In genomic region chr16:67676516-67676915, GRCh38 we compare ENCODE assay signal across 24 cellular contexts. TPM values are rescaled to one million over a fixed set of nuclear protein-coding genes. Genes with fewer than 3 reads are reported as not detected.
A peak's percentile ranks its signal among the peaks of the same experiment; 100 is the strongest.
DNase-seq lines count a peak whose midpoint lies in the region; ATAC-seq and TF ChIP-seq lines count a peak whose summit lies in the region.
"Had no signal": no experiment of that assay in that cellular context is flagged by ENCODE, and none has a peak within 500 bp of the region (broad histone marks: within the 10 kb centered on the region; RNA-seq: fewer than 3 reads in every experiment).

No MANE protein-coding gene starts in this region.

- no peak overlapping the region for H3K4me3 Mint-ChIP-seq in MCF 10A (ENCODE audit: unreplicated experiment)
- H3K4me3 Mint-ChIP-seq in stimulated activated memory B cell treated with anti-CD40 and anti-IgM and Interleukin-4, amounts not matched to agents 10 μg/mL and 1 μg/mL and 100 μg/mL, for 72 hours, result no peak overlapping the region
- H3K4me3 Mint-ChIP-seq: activated naive CD8-positive, alpha-beta T cell; activated T-cell treated with anti-CD3 and anti-CD28 coated beads, Interleukin-2, amount 50 U/mL, for 72 hours; HFFc6; natural killer cell; T-helper 2 cell treated with Interferon-gamma antibody and Interleukin-4, amounts not matched to agents 5 μg/mL and 100 μg/mL, for 36 hours had no signal

- no peaks in the 10 kb centered on the region for H3K27me3 ChIP-seq in esophagus squamous epithelium
- H3K27me3 ChIP-seq: BE2C, body of pancreas, uterus had no signal

- DNase-seq in T47D (ENCODE audit: low read depth in 1 of 2, low spot score in 1 of 2) (peak; percentile 70 to 91), MCF 10A (ENCODE audit: unreplicated experiment) (no peak), esophagus squamous epithelium (lab: John Stamatoyannopoulos, UW) (no peak), MV-4-11 (lab: John Stamatoyannopoulos, UW) (no peak)
- DNase-seq: activated CD8-positive, alpha-beta memory T cell treated with anti-CD3 and anti-CD28 coated beads for 24 hours; activated T-cell treated with anti-CD3 and anti-CD28 coated beads, Interleukin-2, amount 50 U/mL, for 72 hours; BE2C; body of pancreas; foreskin melanocyte; HFFc6; hippocampal formation; natural killer cell; NCI-H187 treated with DMSO at 0.1 percent for 48 hours; NCI-H2227 treated with DMSO at 0.1 percent for 48 hours; NCI-H82; stimulated activated CD4-positive, alpha-beta T cell treated with anti-CD3 and anti-CD28 coated beads, Interleukin-4, amount 100 ng/mL, for 1 hour; uterus had no signal

- TF ChIP-seq CTCF in MCF 10A (IDR thresholded peaks at IDR 0.05; ENCODE audit: unreplicated experiment), result no peak
- TF ChIP-seq CTCF in esophagus squamous epithelium (IDR thresholded peaks at IDR 0.05), result no peak

- H3K27ac Mint-ChIP-seq in MCF 10A (ENCODE audit: low read depth, unreplicated experiment), result no peak overlapping the region
- peak overlapping the region; percentile 27 for H3K27ac Mint-ChIP-seq in stimulated activated memory B cell treated with anti-CD40 and anti-IgM and Interleukin-4, amounts not matched to agents 10 μg/mL and 1 μg/mL and 100 μg/mL, for 72 hours
- H3K27ac Mint-ChIP-seq: activated naive CD8-positive, alpha-beta T cell; activated T-cell treated with anti-CD3 and anti-CD28 coated beads, Interleukin-2, amount 50 U/mL, for 72 hours; HFFc6; natural killer cell; T-helper 2 cell treated with Interferon-gamma antibody and Interleukin-4, amounts not matched to agents 5 μg/mL and 100 μg/mL, for 36 hours had no signal

- no peaks in the 10 kb centered on the region for H3K27me3 Mint-ChIP-seq in MCF 10A (ENCODE audit: insufficient read depth, unreplicated experiment)
- no peaks in the 10 kb centered on the region for H3K27me3 Mint-ChIP-seq in stimulated activated memory B cell treated with anti-CD40 and anti-IgM and Interleukin-4, amounts not matched to agents 10 μg/mL and 1 μg/mL and 100 μg/mL, for 72 hours
- H3K27me3 Mint-ChIP-seq: activated naive CD8-positive, alpha-beta T cell had no signal

- peaks cover 15% of the 10 kb centered on the region for H3K4me1 Mint-ChIP-seq in MCF 10A (ENCODE audit: insufficient read depth, unreplicated experiment)
- H3K4me1 Mint-ChIP-seq in stimulated activated memory B cell treated with anti-CD40 and anti-IgM and Interleukin-4, amounts not matched to agents 10 μg/mL and 1 μg/mL and 100 μg/mL, for 72 hours, result peaks cover 30% of the 10 kb centered on the region

- H3K4me3 ChIP-seq in esophagus squamous epithelium, result no peak overlapping the region
- H3K4me3 ChIP-seq: body of pancreas, K562, SK-N-MC, uterus had no signal

- POLR2A ChIA-PET in MCF 10A (lab: Yijun Ruan, JAX), result interaction anchor here (0.6 kb wide), 1 partner anchor 140 kb away, joined by 3 read pairs; no protein-coding TSS in a partner anchor

- H3K36me3 Mint-ChIP-seq in MCF 10A (ENCODE audit: insufficient read depth, unreplicated experiment), result peaks cover 18% of the 10 kb centered on the region
- H3K36me3 Mint-ChIP-seq in stimulated activated memory B cell treated with anti-CD40 and anti-IgM and Interleukin-4, amounts not matched to agents 10 μg/mL and 1 μg/mL and 100 μg/mL, for 72 hours, result peaks cover 14% of the 10 kb centered on the region
- H3K36me3 Mint-ChIP-seq: activated naive CD8-positive, alpha-beta T cell; natural killer cell had no signal

- intact Hi-C loops in MCF 10A (cut with micrococcal nuclease), result loop anchor here (10.0 kb wide), 1 partner anchor 168 kb away; the partner anchor contains the start of genes CENPT, NUTF2 and THAP11
- intact Hi-C loops in esophagus squamous epithelium (cut with DNase I), result loop anchor here (10.0 kb wide), 1 partner anchor 138 kb away; no protein-coding TSS in a partner anchor

- ATAC-seq in stimulated activated memory B cell treated with anti-CD40 and anti-IgM and Interleukin-4, amounts not matched to agents 10 μg/mL and 1 μg/mL and 100 μg/mL, for 72 hours, result no peak
- no peak for ATAC-seq in GM21825 (IDR thresholded peaks at IDR 0.05; ENCODE audit: unreplicated experiment)
- ATAC-seq: activated T-cell treated with anti-CD3 and anti-CD28 coated beads, Interleukin-2, amount 50 U/mL, for 72 hours; body of pancreas; K562; natural killer cell had no signal

- CTCF ChIA-PET in MCF 10A (lab: Yijun Ruan, JAX), result interaction anchor here (0.6 to 0.7 kb wide), 2 partner anchors 82 to 183 kb away, joined by 3 to 5 read pairs; no protein-coding TSS in a partner anchor

- TF ChIP-seq POLR2A in esophagus squamous epithelium (IDR thresholded peaks at IDR 0.05), result no peak

- no TSS peak for BruUV-seq in MCF 10A (replicated peaks; lab: Mats Ljungman, UMichigan)

- peaks cover 0 to 36% (median 0%) of the 10 kb centered on the region in 3 donors for H3K36me3 ChIP-seq in esophagus squamous epithelium
- H3K36me3 ChIP-seq: BE2C, uterus had no signal

- in situ Hi-C loops in T47D (cut with HindIII; ENCODE audit: low pct_unique_long_range_greater_than_20kb, low sequenced_read_pairs), result no loop called here

- no peaks in the 10 kb centered on the region for H3K9me3 ChIP-seq in esophagus squamous epithelium
- H3K9me3 ChIP-seq: BE2C, body of pancreas, uterus had no signal

- 22 to 48% methylated on average over 3 to 4 of the region's 4 CpGs for WGBS in esophagus squamous epithelium, 2 donors

- H3K27ac ChIP-seq in esophagus squamous epithelium, result peak overlapping the region; percentile 39 to 86 (median 72)
- H3K27ac ChIP-seq: body of pancreas, SK-N-MC, uterus had no signal

- H3K9me3 Mint-ChIP-seq in MCF 10A (ENCODE audit: unreplicated experiment), result no peaks in the 10 kb centered on the region
- no peaks in the 10 kb centered on the region for H3K9me3 Mint-ChIP-seq in stimulated activated memory B cell treated with anti-CD40 and anti-IgM and Interleukin-4, amounts not matched to agents 10 μg/mL and 1 μg/mL and 100 μg/mL, for 72 hours
- H3K9me3 Mint-ChIP-seq: activated T-cell treated with anti-CD3 and anti-CD28 coated beads, Interleukin-2, amount 50 U/mL, for 72 hours; HFFc6; natural killer cell; T-helper 2 cell treated with Interferon-gamma antibody and Interleukin-4, amounts not matched to agents 5 μg/mL and 100 μg/mL, for 36 hours had no signal

- H3K4me1 ChIP-seq in esophagus squamous epithelium, result peaks cover 30 to 71% (median 44%) of the 10 kb centered on the region in 3 donors
- H3K4me1 ChIP-seq: uterus had no signal

RNA-seq across cellular contexts. Expression of gene C16orf86, which starts 9.9 kb away (rescaled TPM):
- total RNA-seq in MCF 10A (2022) (0.54 and 0.65 TPM in 2 replicates), esophagus squamous epithelium (1 to 10 TPM in 3 of 4 donors, not detected in 1; 1.1 to 3.1 (median 2.4) TPM)

RNA-seq across cellular contexts. Expression of gene ENKD1, which starts 10.0 kb away (rescaled TPM):
- 12.8 and 14.5 TPM in 2 replicates for total RNA-seq in MCF 10A (2022)
- 10 to 100 TPM in 3 of 4 donors, 1 to 10 TPM in 1; 6.1 to 12.9 (median 12.2) TPM for total RNA-seq in esophagus squamous epithelium

RNA-seq across cellular contexts. Expression of gene PARD6A, which starts 15.8 kb away (rescaled TPM):
- total RNA-seq in MCF 10A (2022) (3.2 and 4.5 TPM in 2 replicates), esophagus squamous epithelium (1 to 10 TPM; 1.1 to 2.3 (median 2.1) TPM)

RNA-seq across cellular contexts. Expression of gene ACD, which starts 16.5 kb away (rescaled TPM):
- 26.1 and 33.6 TPM in 2 replicates for total RNA-seq in MCF 10A (2022)
- 10 to 100 TPM in 2 of 4 donors, 1 to 10 TPM in 2; 5.7 to 18.7 (median 8.8) TPM for total RNA-seq in esophagus squamous epithelium

RNA-seq across cellular contexts. Expression of gene CARMIL2, which starts 31.6 kb away (rescaled TPM):
- total RNA-seq in MCF 10A (2022) (1.6 and 1.9 TPM in 2 replicates), esophagus squamous epithelium (1 to 10 TPM in 2 of 4 donors, under 1 TPM in 2; 0.64 to 3.1 (median 1.6) TPM)
- total RNA-seq: skeletal muscle tissue had no signal

Comparison
In these comparisons a context has a peak if more than half of its experiments do, and no peak if none do; other contexts are left out.
1. DNase-seq: peak in T47D (2 of 2); none in MCF 10A (single experiment), esophagus squamous epithelium (single experiment) and MV-4-11 (single experiment).